1 cellular context compared by ENCODE assay signal in genomic region chr13:100440756-100441421, GRCh38.
TF ChIP-seq lines count a peak whose summit lies in the region.

No MANE protein-coding gene starts in this region.

TF ChIP-seq in GM23338, 12 proteins besides CTCF, POLR2A, EP300 and RAD21 (continued from another document):
- no peak for TF ChIP-seq ZNF462 (CRISPR knock-in tag; IDR thresholded peaks at IDR 0.05)
- TF ChIP-seq EZH2phosphoT487 (IDR thresholded peaks at IDR 0.05; ENCODE audit: unreplicated experiment): no peak
- no peak for TF ChIP-seq REST (IDR thresholded peaks at IDR 0.05; ENCODE audit: unreplicated experiment)
- TF ChIP-seq ETS1 (IDR thresholded peaks at IDR 0.05): no peak
- no peak for TF ChIP-seq STAT1 (IDR thresholded peaks at IDR 0.05; ENCODE audit: unreplicated experiment)
- no peak for TF ChIP-seq ZNF114 (CRISPR knock-in tag; IDR thresholded peaks at IDR 0.05)
- TF ChIP-seq ZNF331 (CRISPR knock-in tag; IDR thresholded peaks at IDR 0.05; ENCODE audit: low read depth): no peak
- TF ChIP-seq EZH2 (IDR thresholded peaks at IDR 0.05; ENCODE audit: low read depth, unreplicated experiment): no peak
- no peak for TF ChIP-seq JUNB (IDR thresholded peaks at IDR 0.05; ENCODE audit: unreplicated experiment)
